ENCODE assay signal across 16 cellular contexts in genomic region chr2:128782411-128783192, GRCh38.
"Had no signal": no experiment of that assay in that cellular context is flagged by ENCODE, and none has a peak within 500 bp of the region (broad histone marks: within the 10 kb centered on the region; RNA-seq: fewer than 3 reads in every experiment).

No MANE protein-coding gene starts in this region.

- H3K4me3 ChIP-seq: smooth muscle cell had no signal

- H3K27me3 Mint-ChIP-seq: activated CD4-positive, alpha-beta T cell treated with anti-CD3 and anti-CD28 coated beads, Interleukin-2, amount 10 ng/mL, durations not matched to agents 24 days and 14 days had no signal

- H3K9me3 Mint-ChIP-seq: activated CD4-positive, alpha-beta T cell treated with anti-CD3 and anti-CD28 coated beads, Interleukin-2, amount 10 ng/mL, durations not matched to agents 24 days and 14 days; activated T-helper 1 cell treated with anti-CD3 and anti-CD28 coated beads, Interleukin-12 subunit alpha, Interleukin-12 subunit beta, Interleukin-2, Interleukin-4 antibody, amounts not matched to agents 30 ng/mL and 10 ng/mL and 1 ng/mL, durations not matched to agents 14 hours and 24 hours and 36 hours; T-helper 1 cell treated with Interleukin-12 subunit alpha and Interleukin-12 subunit beta and Interleukin-4 antibody, amounts not matched to agents 30 μg/mL and 1 μg/mL, for 36 hours; type B pancreatic cell had no signal

- ATAC-seq: SK-N-SH treated with all-trans-retinoic acid at 6 μM for 48 hours; stimulated activated naive B cell treated with anti-CD40 and anti-IgM and Interleukin-4, amounts not matched to agents 10 μg/mL and 1 μg/mL and 100 μg/mL, for 72 hours; WTC11 had no signal

- H3K36me3 Mint-ChIP-seq: stimulated activated naive B cell treated with anti-CD40 and anti-IgM and Interleukin-4, amounts not matched to agents 10 μg/mL and 1 μg/mL and 100 μg/mL, for 72 hours; type B pancreatic cell; WTC11 had no signal

- H3K4me3 Mint-ChIP-seq: activated CD4-positive, alpha-beta T cell treated with anti-CD3 and anti-CD28 coated beads, Interleukin-2, amount 10 ng/mL, durations not matched to agents 24 days and 14 days; activated T-helper 1 cell treated with anti-CD3 and anti-CD28 coated beads, Interleukin-12 subunit alpha, Interleukin-12 subunit beta, Interleukin-2, Interleukin-4 antibody, amounts not matched to agents 30 ng/mL and 10 ng/mL and 1 ng/mL, durations not matched to agents 14 hours and 24 hours and 36 hours; stimulated activated naive B cell treated with anti-CD40 and anti-IgM and Interleukin-4, amounts not matched to agents 10 μg/mL and 1 μg/mL and 100 μg/mL, for 72 hours; T-helper 1 cell treated with Interleukin-12 subunit alpha and Interleukin-12 subunit beta and Interleukin-4 antibody, amounts not matched to agents 30 μg/mL and 1 μg/mL, for 36 hours; type B pancreatic cell; WTC11 had no signal

- DNase-seq: activated CD4-positive, alpha-beta T cell treated with anti-CD3 and anti-CD28 coated beads, Interleukin-2, amount 10 ng/mL, durations not matched to agents 24 days and 14 days; activated naive CD4-positive, alpha-beta T cell treated with anti-CD3 and anti-CD28 coated beads, Interleukin-2, amount 50 U/mL, for 16 hours; hippocampal formation; left cardiac atrium; mesenchymal stem cell; posterior cingulate gyrus; SHP77; stimulated activated CD4-positive, alpha-beta T cell treated with anti-CD3 and anti-CD28 coated beads, Interleukin-1b, Interleukin-23, amount 100 ng/mL, for 48 hours; stimulated activated naive B cell treated with anti-CD40 and anti-IgM and Interleukin-4, amounts not matched to agents 10 μg/mL and 1 μg/mL and 100 μg/mL, for 72 hours; substantia nigra had no signal

- H3K4me2 ChIP-seq: smooth muscle cell had no signal

- H3K27ac Mint-ChIP-seq: activated CD4-positive, alpha-beta T cell treated with anti-CD3 and anti-CD28 coated beads, Interleukin-2, amount 10 ng/mL, durations not matched to agents 24 days and 14 days; activated T-helper 1 cell treated with anti-CD3 and anti-CD28 coated beads, Interleukin-12 subunit alpha, Interleukin-12 subunit beta, Interleukin-2, Interleukin-4 antibody, amounts not matched to agents 30 ng/mL and 10 ng/mL and 1 ng/mL, durations not matched to agents 14 hours and 24 hours and 36 hours; stimulated activated naive B cell treated with anti-CD40 and anti-IgM and Interleukin-4, amounts not matched to agents 10 μg/mL and 1 μg/mL and 100 μg/mL, for 72 hours; T-helper 1 cell treated with Interleukin-12 subunit alpha and Interleukin-12 subunit beta and Interleukin-4 antibody, amounts not matched to agents 30 μg/mL and 1 μg/mL, for 36 hours; type B pancreatic cell; WTC11 had no signal

- H3K4me1 Mint-ChIP-seq: activated CD4-positive, alpha-beta T cell treated with anti-CD3 and anti-CD28 coated beads, Interleukin-2, amount 10 ng/mL, durations not matched to agents 24 days and 14 days; stimulated activated naive B cell treated with anti-CD40 and anti-IgM and Interleukin-4, amounts not matched to agents 10 μg/mL and 1 μg/mL and 100 μg/mL, for 72 hours had no signal
